ENCODE assay signal across 8 cellular contexts in the genomic region with DNA sequence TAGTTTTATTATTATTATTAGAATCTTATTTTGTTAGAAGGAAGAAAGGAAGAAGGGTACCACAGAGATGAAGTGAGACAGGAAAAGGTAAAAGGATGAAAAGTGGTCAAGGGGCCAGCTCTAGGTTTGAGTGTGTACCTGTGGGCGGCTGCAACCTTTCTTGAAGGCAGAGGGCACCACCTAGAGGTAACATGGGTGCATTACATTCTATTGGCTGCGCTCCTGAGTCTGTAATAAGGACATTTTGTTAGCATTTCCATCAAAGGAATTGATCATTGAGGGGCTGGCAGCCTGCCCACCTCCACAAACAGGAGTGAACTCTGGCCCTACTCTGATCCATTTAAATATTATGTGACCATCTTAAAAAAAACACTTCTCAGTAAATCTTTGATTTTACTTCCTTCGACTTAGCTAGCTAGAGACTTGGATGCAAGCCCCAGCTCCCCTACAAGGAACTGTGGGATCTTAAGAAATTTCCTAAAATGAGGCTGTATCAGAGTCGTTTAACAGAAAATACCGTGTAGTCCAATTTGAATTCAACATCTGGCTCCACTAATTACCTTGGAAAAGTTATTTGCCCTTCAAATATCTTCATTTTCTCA.
DNase-seq lines count a peak whose midpoint lies in the region; ATAC-seq and TF ChIP-seq lines count a peak whose summit lies in the region.

No MANE protein-coding gene starts in this region.

- H4K20me1 ChIP-seq in mammary epithelial cell (ENCODE audit: insufficient read depth, low read length): no peaks in the 10 kb centered on the region

- H3K9me3 ChIP-seq in NT2/D1 (ENCODE audit: insufficient read depth, low read length) (no peaks in the 10 kb centered on the region), mammary epithelial cell (replicated peaks; ENCODE audit: insufficient read depth, low read length) (no peaks in the 10 kb centered on the region), thyroid gland (no peaks in the 10 kb centered on the region)

- H3K9ac ChIP-seq in NT2/D1 (ENCODE audit: insufficient read length, low read depth): no peak overlapping the region
- H3K9ac ChIP-seq in mammary epithelial cell (ENCODE audit: insufficient read depth, low read length): no peak overlapping the region

- no peaks in the 10 kb centered on the region for H3K79me2 ChIP-seq in mammary epithelial cell (ENCODE audit: insufficient read depth, low read length)

- TF ChIP-seq POLR2A in thyroid gland (IDR thresholded peaks at IDR 0.05): no peak

- H2AFZ ChIP-seq in mammary epithelial cell (ENCODE audit: low read depth, low read length): no peak overlapping the region

- TF ChIP-seq CTCF in mammary epithelial cell (conservative IDR thresholded peaks at IDR 0.05 in 1 of 2, IDR thresholded peaks at IDR 0.05 in 1 of 2; ENCODE audit: extremely low read depth in 1 of 2, insufficient read depth in 1 of 2, low read depth in 1 of 2, low read length in 2 of 2) (peak; percentile 80 to 87), thyroid gland (IDR thresholded peaks at IDR 0.05) (peak; percentile 24 to 71 (median 52))

- no TSS peak for BruUV-seq in mammary epithelial cell (replicated peaks; lab: Mats Ljungman, UMichigan)

- H3K27me3 ChIP-seq in NT2/D1 (ENCODE audit: insufficient read depth, insufficient read length) (no peaks in the 10 kb centered on the region), mammary epithelial cell (ENCODE audit: insufficient read depth, low read length) (peaks cover 2% of the 10 kb centered on the region), thyroid gland (no peaks in the 10 kb centered on the region)

- peak; percentile 98 for ATAC-seq in GM21360 (IDR thresholded peaks at IDR 0.05; ENCODE audit: unreplicated experiment)
- peak; percentile 89 for ATAC-seq in HG03460 (IDR thresholded peaks at IDR 0.05; ENCODE audit: unreplicated experiment)

- no peak overlapping the region for H3K4me2 ChIP-seq in mammary epithelial cell (ENCODE audit: insufficient read depth, low read depth, low read length)

- H3K4me1 ChIP-seq in NT2/D1 (ENCODE audit: insufficient read depth, insufficient read length) (no peaks in the 10 kb centered on the region), mammary epithelial cell (ENCODE audit: insufficient read depth, low read length) (no peaks in the 10 kb centered on the region), thyroid gland (no peaks in the 10 kb centered on the region)

- dilution Hi-C loops in mammary epithelial cell (cut with HindIII; ENCODE audit: low sequenced_read_pairs): no loop called here

- no peak overlapping the region for H3K4me3 ChIP-seq in NT2/D1 (ENCODE audit: insufficient read length, low read depth)
- H3K4me3 ChIP-seq in mammary epithelial cell (replicated peaks in 1 of 3; ENCODE audit: insufficient read depth in 1 of 3, low read depth in 2 of 3, low read length in 3 of 3): no peak overlapping the region
- H3K4me3 ChIP-seq in thyroid gland (replicated peaks in 1 of 3): no peak overlapping the region

- H3K27ac ChIP-seq in mammary epithelial cell (ENCODE audit: insufficient read depth, low read depth, low read length) (no peak overlapping the region), thyroid gland (no peak overlapping the region)

- intact Hi-C loops in mammary epithelial cell (cut with micrococcal nuclease) (loop anchor here (1.0 to 5.0 kb wide), 6 partner anchors 60 to 495 kb away; no protein-coding TSS in a partner anchor), thyroid gland (cut with DNase I) (no loop called here)

- in situ Hi-C loops in mammary epithelial cell (cut with MboI; ENCODE audit: low sequenced_read_pairs in 2 of 2): loop anchor here (5.0 to 25.0 kb wide), 2 partner anchors 75 to 320 kb away; no protein-coding TSS in a partner anchor

- no peaks in the 10 kb centered on the region for H3K36me3 ChIP-seq in NT2/D1 (ENCODE audit: insufficient read depth, insufficient read length, low read length)
- no peaks in the 10 kb centered on the region for H3K36me3 ChIP-seq in mammary epithelial cell (ENCODE audit: insufficient read depth, low read length)
- no peaks in the 10 kb centered on the region for H3K36me3 ChIP-seq in thyroid gland

- CTCF ChIA-PET in mammary epithelial cell (lab: Charles Lee; ENCODE audit: low non-redundant PET): interaction anchor here (0.6 to 0.7 kb wide), 4 partner anchors 12 to 408 kb away, joined by 3 to 11 read pairs (median 8); no protein-coding TSS in a partner anchor

- DNase-seq in SIG-M5 treated with dmso at 0.1 percent for 504 hours (lab: John Stamatoyannopoulos, UW; ENCODE audit: unreplicated experiment) (peak; percentile 51), SIG-M5 (lab: John Stamatoyannopoulos, UW) (no peak), NT2/D1 (ENCODE audit: low read depth, low spot score) (peak; percentile 51), mammary epithelial cell (peak; percentile 30), left kidney (ENCODE audit: low read depth, low spot score) (peak; percentile 76), thyroid gland (peak; percentile 41 to 42)

- 17% methylated on average over 5 of the region's 5 CpGs for WGBS in mammary epithelial cell (ENCODE audit: low coverage, missing lambda C conversion rate)
- 35 to 36% methylated on average over 5 of the region's 5 CpGs for WGBS in thyroid gland, 2 donors
